ENCODE assay signal across 1 cellular context in the genomic region with DNA sequence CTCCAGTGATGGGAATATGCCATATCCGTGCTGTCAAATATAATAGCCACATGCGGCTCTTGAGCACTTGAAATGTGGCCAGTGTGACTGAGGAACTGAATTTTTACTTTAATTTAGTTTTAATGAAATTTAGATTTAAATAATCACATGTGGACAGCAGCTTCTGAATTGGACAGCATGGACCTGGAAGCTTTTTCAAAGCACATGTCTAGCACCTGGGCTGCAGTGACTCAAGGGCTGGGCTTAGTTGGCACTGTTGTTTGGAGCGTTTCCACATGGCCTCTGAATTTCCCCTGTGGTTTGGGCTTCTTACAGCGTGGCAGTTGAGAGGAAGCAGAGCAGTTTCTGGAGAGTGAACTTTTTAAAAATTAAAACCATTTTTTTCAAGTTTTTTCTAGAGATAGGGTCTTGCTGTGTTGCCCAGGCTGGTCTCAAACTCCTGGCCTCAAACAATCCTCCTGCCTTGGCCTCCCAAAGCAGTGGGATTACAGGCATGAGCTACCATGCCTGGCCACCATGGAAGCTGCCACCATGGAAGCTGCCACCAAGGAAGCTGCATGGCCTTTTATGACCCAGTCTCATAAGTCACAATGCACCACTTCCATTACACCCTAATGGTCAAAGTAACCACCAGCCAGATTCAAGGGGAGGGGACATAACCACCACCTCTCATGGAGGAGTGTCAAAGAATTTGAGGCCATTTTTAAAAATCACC.
TF ChIP-seq lines count a peak whose summit lies in the region.

No MANE protein-coding gene starts in this region.

TF ChIP-seq in GM23338, 12 proteins besides CTCF, POLR2A, EP300 and RAD21 (continued from another document):
- TF ChIP-seq, protein P1, sequence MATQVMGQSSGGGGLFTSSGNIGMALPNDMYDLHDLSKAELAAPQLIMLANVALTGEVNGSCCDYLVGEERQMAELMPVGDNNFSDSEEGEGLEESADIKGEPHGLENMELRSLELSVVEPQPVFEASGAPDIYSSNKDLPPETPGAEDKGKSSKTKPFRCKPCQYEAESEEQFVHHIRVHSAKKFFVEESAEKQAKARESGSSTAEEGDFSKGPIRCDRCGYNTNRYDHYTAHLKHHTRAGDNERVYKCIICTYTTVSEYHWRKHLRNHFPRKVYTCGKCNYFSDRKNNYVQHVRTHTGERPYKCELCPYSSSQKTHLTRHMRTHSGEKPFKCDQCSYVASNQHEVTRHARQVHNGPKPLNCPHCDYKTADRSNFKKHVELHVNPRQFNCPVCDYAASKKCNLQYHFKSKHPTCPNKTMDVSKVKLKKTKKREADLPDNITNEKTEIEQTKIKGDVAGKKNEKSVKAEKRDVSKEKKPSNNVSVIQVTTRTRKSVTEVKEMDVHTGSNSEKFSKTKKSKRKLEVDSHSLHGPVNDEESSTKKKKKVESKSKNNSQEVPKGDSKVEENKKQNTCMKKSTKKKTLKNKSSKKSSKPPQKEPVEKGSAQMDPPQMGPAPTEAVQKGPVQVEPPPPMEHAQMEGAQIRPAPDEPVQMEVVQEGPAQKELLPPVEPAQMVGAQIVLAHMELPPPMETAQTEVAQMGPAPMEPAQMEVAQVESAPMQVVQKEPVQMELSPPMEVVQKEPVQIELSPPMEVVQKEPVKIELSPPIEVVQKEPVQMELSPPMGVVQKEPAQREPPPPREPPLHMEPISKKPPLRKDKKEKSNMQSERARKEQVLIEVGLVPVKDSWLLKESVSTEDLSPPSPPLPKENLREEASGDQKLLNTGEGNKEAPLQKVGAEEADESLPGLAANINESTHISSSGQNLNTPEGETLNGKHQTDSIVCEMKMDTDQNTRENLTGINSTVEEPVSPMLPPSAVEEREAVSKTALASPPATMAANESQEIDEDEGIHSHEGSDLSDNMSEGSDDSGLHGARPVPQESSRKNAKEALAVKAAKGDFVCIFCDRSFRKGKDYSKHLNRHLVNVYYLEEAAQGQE (IDR thresholded peaks at IDR 0.05; ENCODE audit: unreplicated experiment): no peak
- TF ChIP-seq, protein P2, sequence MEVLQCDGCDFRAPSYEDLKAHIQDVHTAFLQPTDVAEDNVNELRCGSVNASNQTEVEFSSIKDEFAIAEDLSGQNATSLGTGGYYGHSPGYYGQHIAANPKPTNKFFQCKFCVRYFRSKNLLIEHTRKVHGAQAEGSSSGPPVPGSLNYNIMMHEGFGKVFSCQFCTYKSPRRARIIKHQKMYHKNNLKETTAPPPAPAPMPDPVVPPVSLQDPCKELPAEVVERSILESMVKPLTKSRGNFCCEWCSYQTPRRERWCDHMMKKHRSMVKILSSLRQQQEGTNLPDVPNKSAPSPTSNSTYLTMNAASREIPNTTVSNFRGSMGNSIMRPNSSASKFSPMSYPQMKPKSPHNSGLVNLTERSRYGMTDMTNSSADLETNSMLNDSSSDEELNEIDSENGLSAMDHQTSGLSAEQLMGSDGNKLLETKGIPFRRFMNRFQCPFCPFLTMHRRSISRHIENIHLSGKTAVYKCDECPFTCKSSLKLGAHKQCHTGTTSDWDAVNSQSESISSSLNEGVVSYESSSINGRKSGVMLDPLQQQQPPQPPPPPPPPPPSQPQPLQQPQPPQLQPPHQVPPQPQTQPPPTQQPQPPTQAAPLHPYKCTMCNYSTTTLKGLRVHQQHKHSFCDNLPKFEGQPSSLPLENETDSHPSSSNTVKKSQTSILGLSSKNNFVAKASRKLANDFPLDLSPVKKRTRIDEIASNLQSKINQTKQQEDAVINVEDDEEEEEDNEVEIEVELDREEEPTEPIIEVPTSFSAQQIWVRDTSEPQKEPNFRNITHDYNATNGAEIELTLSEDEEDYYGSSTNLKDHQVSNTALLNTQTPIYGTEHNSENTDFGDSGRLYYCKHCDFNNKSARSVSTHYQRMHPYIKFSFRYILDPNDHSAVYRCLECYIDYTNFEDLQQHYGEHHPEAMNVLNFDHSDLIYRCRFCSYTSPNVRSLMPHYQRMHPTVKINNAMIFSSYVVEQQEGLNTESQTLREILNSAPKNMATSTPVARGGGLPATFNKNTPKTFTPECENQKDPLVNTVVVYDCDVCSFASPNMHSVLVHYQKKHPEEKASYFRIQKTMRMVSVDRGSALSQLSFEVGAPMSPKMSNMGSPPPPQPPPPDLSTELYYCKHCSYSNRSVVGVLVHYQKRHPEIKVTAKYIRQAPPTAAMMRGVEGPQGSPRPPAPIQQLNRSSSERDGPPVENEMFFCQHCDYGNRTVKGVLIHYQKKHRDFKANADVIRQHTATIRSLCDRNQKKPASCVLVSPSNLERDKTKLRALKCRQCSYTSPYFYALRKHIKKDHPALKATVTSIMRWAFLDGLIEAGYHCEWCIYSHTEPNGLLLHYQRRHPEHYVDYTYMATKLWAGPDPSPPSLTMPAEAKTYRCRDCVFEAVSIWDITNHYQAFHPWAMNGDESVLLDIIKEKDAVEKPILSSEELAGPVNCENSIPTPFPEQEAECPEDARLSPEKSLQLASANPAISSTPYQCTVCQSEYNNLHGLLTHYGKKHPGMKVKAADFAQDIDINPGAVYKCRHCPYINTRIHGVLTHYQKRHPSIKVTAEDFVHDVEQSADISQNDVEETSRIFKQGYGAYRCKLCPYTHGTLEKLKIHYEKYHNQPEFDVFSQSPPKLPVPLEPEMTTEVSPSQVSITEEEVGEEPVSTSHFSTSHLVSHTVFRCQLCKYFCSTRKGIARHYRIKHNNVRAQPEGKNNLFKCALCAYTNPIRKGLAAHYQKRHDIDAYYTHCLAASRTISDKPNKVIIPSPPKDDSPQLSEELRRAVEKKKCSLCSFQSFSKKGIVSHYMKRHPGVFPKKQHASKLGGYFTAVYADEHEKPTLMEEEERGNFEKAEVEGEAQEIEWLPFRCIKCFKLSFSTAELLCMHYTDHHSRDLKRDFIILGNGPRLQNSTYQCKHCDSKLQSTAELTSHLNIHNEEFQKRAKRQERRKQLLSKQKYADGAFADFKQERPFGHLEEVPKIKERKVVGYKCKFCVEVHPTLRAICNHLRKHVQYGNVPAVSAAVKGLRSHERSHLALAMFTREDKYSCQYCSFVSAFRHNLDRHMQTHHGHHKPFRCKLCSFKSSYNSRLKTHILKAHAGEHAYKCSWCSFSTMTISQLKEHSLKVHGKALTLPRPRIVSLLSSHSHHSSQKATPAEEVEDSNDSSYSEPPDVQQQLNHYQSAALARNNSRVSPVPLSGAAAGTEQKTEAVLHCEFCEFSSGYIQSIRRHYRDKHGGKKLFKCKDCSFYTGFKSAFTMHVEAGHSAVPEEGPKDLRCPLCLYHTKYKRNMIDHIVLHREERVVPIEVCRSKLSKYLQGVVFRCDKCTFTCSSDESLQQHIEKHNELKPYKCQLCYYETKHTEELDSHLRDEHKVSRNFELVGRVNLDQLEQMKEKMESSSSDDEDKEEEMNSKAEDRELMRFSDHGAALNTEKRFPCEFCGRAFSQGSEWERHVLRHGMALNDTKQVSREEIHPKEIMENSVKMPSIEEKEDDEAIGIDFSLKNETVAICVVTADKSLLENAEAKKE (CRISPR knock-in tag; IDR thresholded peaks at IDR 0.05): no peak
- TF ChIP-seq JUNB (IDR thresholded peaks at IDR 0.05; ENCODE audit: unreplicated experiment) (no peak), EZH2 (IDR thresholded peaks at IDR 0.05; ENCODE audit: low read depth, unreplicated experiment) (no peak), NANOG (IDR thresholded peaks at IDR 0.05; ENCODE audit: borderline replicate concordance) (no peak), CREB1 (CRISPR knock-in tag; IDR thresholded peaks at IDR 0.05; ENCODE audit: low read depth) (no peak), POLR2AphosphoS5 (IDR thresholded peaks at IDR 0.05; ENCODE audit: low read depth) (no peak), ZNF114 (CRISPR knock-in tag; IDR thresholded peaks at IDR 0.05) (no peak), ZNF331 (CRISPR knock-in tag; IDR thresholded peaks at IDR 0.05; ENCODE audit: low read depth) (no peak), EZH2phosphoT487 (IDR thresholded peaks at IDR 0.05; ENCODE audit: unreplicated experiment) (no peak)
- TF ChIP-seq, protein P3, sequence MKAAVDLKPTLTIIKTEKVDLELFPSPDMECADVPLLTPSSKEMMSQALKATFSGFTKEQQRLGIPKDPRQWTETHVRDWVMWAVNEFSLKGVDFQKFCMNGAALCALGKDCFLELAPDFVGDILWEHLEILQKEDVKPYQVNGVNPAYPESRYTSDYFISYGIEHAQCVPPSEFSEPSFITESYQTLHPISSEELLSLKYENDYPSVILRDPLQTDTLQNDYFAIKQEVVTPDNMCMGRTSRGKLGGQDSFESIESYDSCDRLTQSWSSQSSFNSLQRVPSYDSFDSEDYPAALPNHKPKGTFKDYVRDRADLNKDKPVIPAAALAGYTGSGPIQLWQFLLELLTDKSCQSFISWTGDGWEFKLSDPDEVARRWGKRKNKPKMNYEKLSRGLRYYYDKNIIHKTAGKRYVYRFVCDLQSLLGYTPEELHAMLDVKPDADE (IDR thresholded peaks at IDR 0.05): no peak
